In the genomic region with DNA sequence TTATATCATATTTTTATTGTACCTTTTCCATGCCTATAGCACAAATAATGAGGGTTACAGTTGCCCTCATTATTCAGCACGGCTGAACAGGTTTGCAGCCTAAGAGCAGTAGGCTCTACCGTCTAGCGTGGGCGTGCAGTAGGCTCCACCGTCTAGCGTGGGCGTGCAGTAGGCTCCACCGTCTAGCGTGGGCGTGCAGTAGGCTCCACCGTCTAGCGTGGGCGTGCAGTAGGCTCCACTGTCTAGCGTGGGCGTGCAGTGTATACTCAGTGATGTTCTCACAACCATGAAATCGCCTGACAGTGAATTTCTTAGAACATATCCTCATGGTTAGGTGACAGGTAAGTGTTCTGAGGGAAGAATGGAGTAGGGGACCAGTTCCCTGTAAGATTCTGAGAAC, we compare ENCODE assay signal across 18 cellular contexts.
A peak's percentile ranks its signal among the peaks of the same experiment; 100 is the strongest.
DNase-seq lines count a peak whose midpoint lies in the region; ATAC-seq and TF ChIP-seq lines count a peak whose summit lies in the region.
"Had no signal": no experiment of that assay in that cellular context is flagged by ENCODE, and none has a peak within 500 bp of the region (broad histone marks: within the 10 kb centered on the region; RNA-seq: fewer than 3 reads in every experiment).

No MANE protein-coding gene starts in this region.

- no peak overlapping the region for H3K18ac ChIP-seq in mesenchymal stem cell (ENCODE audit: low read depth in 1 of 2, low read length in 2 of 2)

- no peak overlapping the region for H2BK5ac ChIP-seq in mesenchymal stem cell (ENCODE audit: low read depth, low read length, poor library complexity, severe bottlenecking)

- H3K4ac ChIP-seq in mesenchymal stem cell (ENCODE audit: low read depth in 1 of 2, low read length in 2 of 2), result no peak overlapping the region

- no peak overlapping the region for H4K8ac ChIP-seq in mesenchymal stem cell (ENCODE audit: low read length)

- H3K27me3 ChIP-seq in left ventricle myocardium inferior (ENCODE audit: low read depth) (no peaks in the 10 kb centered on the region), SJCRH30 (no peaks in the 10 kb centered on the region), mesenchymal stem cell (ENCODE audit: control insufficient read depth in 1 of 2, insufficient read depth in 1 of 2, low read length in 2 of 2) (no peaks in the 10 kb centered on the region), skeletal muscle tissue (ENCODE audit: control insufficient read depth in 3 of 3, insufficient read depth in 3 of 3, low read length in 3 of 3) (no peaks in the 10 kb centered on the region), uterus (no peaks in the 10 kb centered on the region), testis (no peaks in the 10 kb centered on the region)

- ATAC-seq in left cardiac atrium, result no peak

- no peak overlapping the region for H2BK15ac ChIP-seq in mesenchymal stem cell (ENCODE audit: low read depth, poor library complexity, severe bottlenecking)

- TF ChIP-seq CTCF in left ventricle myocardium inferior (IDR thresholded peaks at IDR 0.05; ENCODE audit: borderline replicate concordance) (no peak), uterus (IDR thresholded peaks at IDR 0.05) (no peak), testis (IDR thresholded peaks at IDR 0.05) (no peak)

- H3K4me2 ChIP-seq in mesenchymal stem cell (ENCODE audit: low read length, poor library complexity, severe bottlenecking), result no peak overlapping the region

- no peak overlapping the region for H3K23ac ChIP-seq in mesenchymal stem cell (ENCODE audit: low read length in 2 of 2)

- H3K36me3 ChIP-seq in left ventricle myocardium inferior (no peaks in the 10 kb centered on the region), SJCRH30 (0 out of 2 replicates have a peak, but pooled peaks cover 8% of the 10 kb centered on the region), mesenchymal stem cell (ENCODE audit: control insufficient read depth in 1 of 2, insufficient read depth in 2 of 2, low read depth in 1 of 2, low read length in 2 of 2) (peaks cover 0 to 4% of the 10 kb centered on the region in 2 experiments), skeletal muscle tissue (ENCODE audit: control insufficient read depth in 3 of 3, insufficient read depth in 3 of 3, low read length in 3 of 3) (peaks cover 0 to 3% (median 0%) of the 10 kb centered on the region in 3 donors), uterus (no peaks in the 10 kb centered on the region), testis (ENCODE audit: low read depth, missing control alignments) (no peaks in the 10 kb centered on the region)
- H3K36me3 ChIP-seq: thoracic aorta had no signal

- H3K4me3 ChIP-seq in left ventricle myocardium inferior, result no peak overlapping the region
- no peak overlapping the region for H3K4me3 ChIP-seq in SJCRH30
- H3K4me3 ChIP-seq in mesenchymal stem cell (ENCODE audit: insufficient read depth in 1 of 2, low read depth in 1 of 2, low read length in 2 of 2), result no peak overlapping the region
- no peak overlapping the region for H3K4me3 ChIP-seq in skeletal muscle tissue (ENCODE audit: low read length in 3 of 3)
- no peak overlapping the region for H3K4me3 ChIP-seq in uterus
- H3K4me3 ChIP-seq in testis, result no peak overlapping the region
- H3K4me3 ChIP-seq: thoracic aorta had no signal

- DNase-seq in left ventricle myocardium inferior (no peak), left cardiac atrium (no peak), SJCRH30 (no peak), mesenchymal stem cell (no peak), activated gamma-delta T cell (lab: John Stamatoyannopoulos, UW) (no peak), uterus (no peak), testis (no peak)
- DNase-seq: activated CD4-positive, CD25-positive, alpha-beta regulatory T cell; activated CD8-positive, alpha-beta memory T cell treated with anti-CD3 and anti-CD28 coated beads, Interleukin-2, amount 50 U/mL, for 48 hours; GDM1; midbrain; MM.1S; NCI-H1694; NCI-H446; stimulated activated CD4-positive, alpha-beta T cell treated with anti-CD3 and anti-CD28 coated beads, Interleukin-4, amount 100 ng/mL, for 1 hour; stimulated activated CD8-positive, alpha-beta memory T cell treated with anti-CD3 and anti-CD28 coated beads, Interleukin-4, amount 100 ng/mL, for 48 hours had no signal

- H3K27ac ChIP-seq in left ventricle myocardium inferior (replicated peaks) (peak overlapping the region; percentile 71), SJCRH30 (peak overlapping the region; percentile 46), mesenchymal stem cell (ENCODE audit: low read length, poor library complexity, severe bottlenecking) (no peak overlapping the region), skeletal muscle tissue (ENCODE audit: low read depth, low read length) (peak overlapping the region; percentile 80), uterus (no peak overlapping the region), testis (no peak overlapping the region)

- H3K9me3 ChIP-seq in left ventricle myocardium inferior (replicated peaks) (no peaks in the 10 kb centered on the region), SJCRH30 (replicated peaks) (no peaks in the 10 kb centered on the region), mesenchymal stem cell (ENCODE audit: control insufficient read depth, low read length) (no peaks in the 10 kb centered on the region), skeletal muscle tissue (ENCODE audit: control insufficient read depth in 3 of 3, low read length in 3 of 3) (no peaks in the 10 kb centered on the region), uterus (no peaks in the 10 kb centered on the region), testis (no peaks in the 10 kb centered on the region)
- H3K9me3 ChIP-seq: thoracic aorta had no signal

- TF ChIP-seq POLR2A in uterus (IDR thresholded peaks at IDR 0.05) (no peak), testis (IDR thresholded peaks at IDR 0.05) (no peak)

- no peak overlapping the region for H2AFZ ChIP-seq in mesenchymal stem cell (ENCODE audit: low read depth, low read length)

- no peak overlapping the region for H2AK5ac ChIP-seq in mesenchymal stem cell (ENCODE audit: low read length, severe bottlenecking)

- H3K4me1 ChIP-seq in left ventricle myocardium inferior, result peaks cover 99% of the 10 kb centered on the region
- peaks cover 42% of the 10 kb centered on the region for H3K4me1 ChIP-seq in SJCRH30
- peaks cover 17% of the 10 kb centered on the region for H3K4me1 ChIP-seq in mesenchymal stem cell (ENCODE audit: control insufficient read depth, insufficient read depth, low read depth, low read length)
- peaks cover 64 to 83% (median 73%) of the 10 kb centered on the region in 3 donors for H3K4me1 ChIP-seq in skeletal muscle tissue (ENCODE audit: control insufficient read depth in 3 of 3, insufficient read depth in 3 of 3, low read length in 3 of 3)
- H3K4me1 ChIP-seq in uterus, result peaks cover 3 to 11% of the 10 kb centered on the region in 2 donors
- H3K4me1 ChIP-seq in testis, result peaks cover 5% of the 10 kb centered on the region

- peak overlapping the region in 1 of 2 experiments; percentile 77 for H3K14ac ChIP-seq in mesenchymal stem cell (ENCODE audit: low read length in 2 of 2)

- H2BK120ac ChIP-seq in mesenchymal stem cell (ENCODE audit: low read depth, low read length), result no peak overlapping the region

- intact Hi-C loops in left ventricle myocardium inferior (cut with micrococcal nuclease) (no loop called here), left cardiac atrium (cut with DNase I) (loop anchor here in 1 of 2 donors (5.0 kb wide), 1 partner anchor 84 kb away; a partner anchor contains a TSS), uterus (cut with DNase I; ENCODE audit: low total_unique reads) (no loop called here), testis (cut with DNase I; ENCODE audit: low total_unique reads) (no loop called here)

- no peak overlapping the region for H2BK12ac ChIP-seq in mesenchymal stem cell (ENCODE audit: low read length in 2 of 2)

- H4K91ac ChIP-seq in mesenchymal stem cell (ENCODE audit: low read length), result peak overlapping the region; percentile 14

- H3K9ac ChIP-seq in mesenchymal stem cell (ENCODE audit: low read length) (no peak overlapping the region), skeletal muscle tissue (ENCODE audit: low read depth in 1 of 3, low read length in 3 of 3) (no peak overlapping the region)

- peaks cover 7% of the 10 kb centered on the region for H3K79me1 ChIP-seq in mesenchymal stem cell (replicated peaks; ENCODE audit: low read length, poor library complexity, severe bottlenecking)

- 96% methylated on average over 16 of the region's 16 CpGs for WGBS in mesenchymal stem cell
- WGBS in testis, 2 donors, result 88 to 91% methylated on average over 16 of the region's 16 CpGs

Comparison
In these comparisons a context has a peak if more than half of its experiments do, and no peak if none do; other contexts are left out.
1. H3K27ac ChIP-seq: peak in left ventricle myocardium inferior (single experiment), SJCRH30 (single experiment) and skeletal muscle tissue (single experiment); none in mesenchymal stem cell (single experiment), uterus (0 of 2) and testis (0 of 2).